ENCODE assay signal across 34 cellular contexts in genomic region chr1:109751531-109752260, GRCh38. TPM values are rescaled to one million over a fixed set of nuclear protein-coding genes. Genes with fewer than 3 reads are reported as not detected.
"Had no signal": no experiment of that assay in that cellular context is flagged by ENCODE, and none has a peak within 500 bp of the region (broad histone marks: within the 10 kb centered on the region; RNA-seq: fewer than 3 reads in every experiment).

No MANE protein-coding gene starts in this region.

- H3K36me3 Mint-ChIP-seq: activated naive CD8-positive, alpha-beta T cell treated with anti-CD3 and anti-CD28 coated beads for 36 hours; stimulated activated effector memory CD8-positive, alpha-beta T cell treated with anti-CD3 and anti-CD28 coated beads, Interleukin-12 subunit alpha, Interleukin-12 subunit beta, amount 100 ng/mL, for 72 hours had no signal

- H3K27ac ChIP-seq: adrenal gland, body of pancreas, epithelial cell of prostate, esophagus squamous epithelium, heart right ventricle, left lung, lower lobe of right lung, right lobe of liver, upper lobe of left lung had no signal

- H3K4me3 ChIP-seq: adrenal gland, body of pancreas, esophagus squamous epithelium, heart right ventricle, left lung, lower lobe of right lung, right lobe of liver, upper lobe of left lung had no signal

- H3K9me3 ChIP-seq: adrenal gland, body of pancreas, esophagus squamous epithelium, heart right ventricle, left lung, lower lobe of right lung, right lobe of liver, upper lobe of left lung had no signal

- H3K4me1 ChIP-seq: adrenal gland, body of pancreas, esophagus squamous epithelium, left lung, lower lobe of right lung, right lobe of liver, upper lobe of left lung had no signal

- H3K9me3 Mint-ChIP-seq: activated CD8-positive, alpha-beta T cell treated with anti-CD3 and anti-CD28 coated beads for 36 hours; activated naive CD4-positive, alpha-beta T cell treated with anti-CD3 and anti-CD28 coated beads for 36 hours; activated naive CD8-positive, alpha-beta T cell treated with anti-CD3 and anti-CD28 coated beads for 36 hours; activated T-helper 1 cell treated with anti-CD3 and anti-CD28 coated beads, Interleukin-12 subunit alpha, Interleukin-12 subunit beta, Interleukin-2, Interleukin-4 antibody, amounts not matched to agents 30 ng/mL and 10 ng/mL and 1 ng/mL, durations not matched to agents 14 hours and 24 hours and 36 hours; stimulated activated effector memory CD8-positive, alpha-beta T cell treated with anti-CD3 and anti-CD28 coated beads, Interleukin-12 subunit alpha, Interleukin-12 subunit beta, amount 100 ng/mL, for 72 hours; stimulated activated naive CD8-positive, alpha-beta T cell treated with anti-CD3 and anti-CD28 coated beads, Interleukin-15, Interleukin-2, amounts not matched to agents 100 ng/mL and 50 ng/mL, for 24 hours; T-helper 2 cell treated with Interferon-gamma antibody and Interleukin-4, amounts not matched to agents 5 μg/mL and 100 μg/mL, for 36 hours had no signal

- ATAC-seq: activated CD4-positive, CD25-positive, alpha-beta regulatory T cell treated with anti-CD3 and anti-CD28 coated beads, Interleukin-2, amount 50 U/mL, for 24 hours; activated CD8-positive, alpha-beta T cell treated with anti-CD3 and anti-CD28 coated beads for 36 hours; body of pancreas; left lung; stimulated activated effector memory CD8-positive, alpha-beta T cell treated with anti-CD3 and anti-CD28 coated beads, Interleukin-12 subunit alpha, Interleukin-12 subunit beta, amount 100 ng/mL, for 72 hours had no signal

- H3K27ac Mint-ChIP-seq: activated CD8-positive, alpha-beta T cell treated with anti-CD3 and anti-CD28 coated beads for 36 hours; activated naive CD4-positive, alpha-beta T cell treated with anti-CD3 and anti-CD28 coated beads for 36 hours; activated naive CD8-positive, alpha-beta T cell treated with anti-CD3 and anti-CD28 coated beads for 36 hours; activated T-helper 1 cell treated with anti-CD3 and anti-CD28 coated beads, Interleukin-12 subunit alpha, Interleukin-12 subunit beta, Interleukin-2, Interleukin-4 antibody, amounts not matched to agents 30 ng/mL and 10 ng/mL and 1 ng/mL, durations not matched to agents 14 hours and 24 hours and 36 hours; stimulated activated effector memory CD8-positive, alpha-beta T cell treated with anti-CD3 and anti-CD28 coated beads, Interleukin-12 subunit alpha, Interleukin-12 subunit beta, amount 100 ng/mL, for 72 hours; stimulated activated naive CD8-positive, alpha-beta T cell treated with anti-CD3 and anti-CD28 coated beads, Interleukin-15, Interleukin-2, amounts not matched to agents 100 ng/mL and 50 ng/mL, for 24 hours; T-helper 2 cell treated with Interferon-gamma antibody and Interleukin-4, amounts not matched to agents 5 μg/mL and 100 μg/mL, for 36 hours had no signal

- H3K4me1 Mint-ChIP-seq: activated naive CD8-positive, alpha-beta T cell treated with anti-CD3 and anti-CD28 coated beads for 36 hours; stimulated activated effector memory CD8-positive, alpha-beta T cell treated with anti-CD3 and anti-CD28 coated beads, Interleukin-12 subunit alpha, Interleukin-12 subunit beta, amount 100 ng/mL, for 72 hours had no signal

- H3K36me3 ChIP-seq: adrenal gland, esophagus squamous epithelium, heart right ventricle, left lung, lower lobe of right lung, right lobe of liver, upper lobe of left lung had no signal

- H3K4me3 Mint-ChIP-seq: activated CD8-positive, alpha-beta T cell treated with anti-CD3 and anti-CD28 coated beads for 36 hours; activated naive CD4-positive, alpha-beta T cell treated with anti-CD3 and anti-CD28 coated beads for 36 hours; activated naive CD8-positive, alpha-beta T cell treated with anti-CD3 and anti-CD28 coated beads for 36 hours; activated T-helper 1 cell treated with anti-CD3 and anti-CD28 coated beads, Interleukin-12 subunit alpha, Interleukin-12 subunit beta, Interleukin-2, Interleukin-4 antibody, amounts not matched to agents 30 ng/mL and 10 ng/mL and 1 ng/mL, durations not matched to agents 14 hours and 24 hours and 36 hours; stimulated activated effector memory CD8-positive, alpha-beta T cell treated with anti-CD3 and anti-CD28 coated beads, Interleukin-12 subunit alpha, Interleukin-12 subunit beta, amount 100 ng/mL, for 72 hours; stimulated activated naive CD8-positive, alpha-beta T cell treated with anti-CD3 and anti-CD28 coated beads, Interleukin-15, Interleukin-2, amounts not matched to agents 100 ng/mL and 50 ng/mL, for 24 hours; T-helper 2 cell treated with Interferon-gamma antibody and Interleukin-4, amounts not matched to agents 5 μg/mL and 100 μg/mL, for 36 hours had no signal

- H3K27me3 ChIP-seq: adrenal gland, body of pancreas, left lung, right lobe of liver, upper lobe of left lung had no signal

- DNase-seq: activated CD4-positive, alpha-beta T cell treated with anti-CD3 and anti-CD28 coated beads, Interleukin-2, amount 50 U/mL, for 1 hour; activated CD8-positive, alpha-beta T cell treated with anti-CD3 and anti-CD28 coated beads for 36 hours; activated effector memory CD4-positive, alpha-beta T cell treated with anti-CD3 and anti-CD28 coated beads, Interleukin-2, amount 50 U/mL, for 16 hours; activated naive CD4-positive, alpha-beta T cell treated with anti-CD3 and anti-CD28 coated beads for 36 hours; activated naive CD8-positive, alpha-beta T cell treated with anti-CD3 and anti-CD28 coated beads for 36 hours; effector CD8-positive, alpha-beta T cell; esophagus squamous epithelium; foreskin melanocyte; heart right ventricle; kidney glomerular epithelial cell; left lung; lower lobe of right lung; mesenchymal stem cell; occipital lobe; right lobe of liver; stimulated activated CD4-positive, alpha-beta T cell treated with anti-CD3 and anti-CD28 coated beads, Interleukin-4, amount 100 ng/mL, for 24 hours; T-helper 1 cell had no signal

RNA-seq across cellular contexts. Expression of gene EPS8L3, which starts 12.0 kb away (rescaled TPM):
- total RNA-seq: activated CD8-positive, alpha-beta T cell treated with anti-CD3 and anti-CD28 coated beads for 36 hours; activated naive CD4-positive, alpha-beta T cell treated with anti-CD3 and anti-CD28 coated beads for 36 hours; activated naive CD8-positive, alpha-beta T cell treated with anti-CD3 and anti-CD28 coated beads for 36 hours; activated T-helper 1 cell treated with anti-CD3 and anti-CD28 coated beads, Interleukin-12 subunit alpha, Interleukin-12 subunit beta, Interleukin-2, Interleukin-4 antibody, amounts not matched to agents 30 ng/mL and 10 ng/mL and 1 ng/mL, durations not matched to agents 14 hours and 24 hours and 36 hours; aorta; dermis microvascular lymphatic vessel endothelial cell; glomerular endothelial cell; left lung; lower lobe of right lung; mononuclear cell; occipital lobe; posterior vena cava; skeletal muscle tissue; subcutaneous adipose tissue had no signal
- polyA plus RNA-seq: heart right ventricle, neural cell had no signal

RNA-seq across cellular contexts. Expression of gene GSTM5, which starts 39.6 kb away (rescaled TPM):
- total RNA-seq: activated naive CD4-positive, alpha-beta T cell treated with anti-CD3 and anti-CD28 coated beads for 36 hours; dermis microvascular lymphatic vessel endothelial cell; glomerular endothelial cell; mononuclear cell had no signal
- polyA plus RNA-seq: neural cell had no signal
